In genomic region chr5:18975624-18976023, GRCh38 we compare ENCODE assay signal across 20 cellular contexts.
A peak's percentile ranks its signal among the peaks of the same experiment; 100 is the strongest.
DNase-seq lines count a peak whose midpoint lies in the region; TF ChIP-seq lines count a peak whose summit lies in the region.
"Had no signal": no experiment of that assay in that cellular context is flagged by ENCODE, and none has a peak within 500 bp of the region (broad histone marks: within the 10 kb centered on the region; RNA-seq: fewer than 3 reads in every experiment).

No MANE protein-coding gene starts in this region.

- TF ChIP-seq POLR2A in stomach (IDR thresholded peaks at IDR 0.05) = no peak

- no peaks in the 10 kb centered on the region for H3K79me2 ChIP-seq in KMS-11 (ENCODE audit: insufficient read depth, low read depth)

- H3K27me3 ChIP-seq in KMS-11 (ENCODE audit: insufficient read depth, low read depth) = no peaks in the 10 kb centered on the region
- H3K27me3 ChIP-seq in stomach = no peaks in the 10 kb centered on the region

- WGBS in stomach, 5 donors = 62 to 69% (median 64%) methylated on average over 5 of the region's 5 CpGs

- TF ChIP-seq CTCF in KMS-11 (conservative IDR thresholded peaks at IDR 0.05; ENCODE audit: low read depth, low read length) (no peak), stomach (IDR thresholded peaks at IDR 0.05) (no peak)

- H3K4me3 ChIP-seq in KMS-11 (IDR thresholded peaks at IDR 0.05; ENCODE audit: insufficient read depth, low read depth, low read length) = no peak overlapping the region
- H3K4me3 ChIP-seq in stomach = no peak overlapping the region
- H3K4me3 ChIP-seq: A549 had no signal

- H3K36me3 ChIP-seq in KMS-11 (ENCODE audit: insufficient read depth) (no peaks in the 10 kb centered on the region), stomach (no peaks in the 10 kb centered on the region)

- H3K9ac ChIP-seq in KMS-11 = no peak overlapping the region

- DNase-seq in Daoy (ENCODE audit: low read depth) (peak; percentile 22), OCI-M1 (lab: John Stamatoyannopoulos, UW) (peak; percentile 24), astrocyte of the hippocampus (ENCODE audit: low read depth, low spot score) (peak; percentile 28), stomach (no peak), NCI-H2196 (lab: John Stamatoyannopoulos, UW; ENCODE audit: unreplicated experiment) (no peak), NCI-H2171 (lab: John Stamatoyannopoulos, UW) (no peak), SHP77 treated with DMSO at 0.1 percent for 48 hours (lab: John Stamatoyannopoulos, UW) (no peak)
- DNase-seq: AML-193; Caco-2; CD4-positive, alpha-beta T cell; DMS79; GF-D8; GOT3; H9; IMR-90 had no signal

- H3K27ac ChIP-seq in KMS-11 = no peak overlapping the region
- H3K27ac ChIP-seq in stomach = no peak overlapping the region
- H3K27ac ChIP-seq: 22Rv1, A549, C4-2B, HL-60 had no signal

- no peak for TF ChIP-seq EP300 in stomach (IDR thresholded peaks at IDR 0.05)

- H2AFZ ChIP-seq in KMS-11 (ENCODE audit: low read depth) = no peak overlapping the region

- peaks cover 26% of the 10 kb centered on the region for H3K4me1 ChIP-seq in KMS-11 (ENCODE audit: low read depth, poor library complexity, severe bottlenecking)
- no peaks in the 10 kb centered on the region for H3K4me1 ChIP-seq in stomach
- H3K4me1 ChIP-seq: A549, Caco-2 had no signal

- H4K20me1 ChIP-seq in KMS-11 (ENCODE audit: insufficient read depth) = no peaks in the 10 kb centered on the region

- H3K4me2 ChIP-seq in KMS-11 = peak overlapping the region; percentile 53
- H3K4me2 ChIP-seq: A549 had no signal

- no peaks in the 10 kb centered on the region for H3K9me3 ChIP-seq in stomach
- H3K9me3 ChIP-seq: A549, Caco-2 had no signal

- intact Hi-C loops in stomach (cut with DNase I; ENCODE audit: low total_unique reads) = no loop called here

Comparison
In these comparisons a context has a peak if more than half of its experiments do, and no peak if none do; other contexts are left out.
1. DNase-seq: peak in Daoy (single experiment), OCI-M1 (single experiment) and astrocyte of the hippocampus (single experiment); none in stomach (single experiment), NCI-H2196 (single experiment), NCI-H2171 (single experiment) and SHP77 treated with DMSO at 0.1 percent for 48 hours (single experiment).